ENCODE assay signal across 8 cellular contexts in the genomic region with DNA sequence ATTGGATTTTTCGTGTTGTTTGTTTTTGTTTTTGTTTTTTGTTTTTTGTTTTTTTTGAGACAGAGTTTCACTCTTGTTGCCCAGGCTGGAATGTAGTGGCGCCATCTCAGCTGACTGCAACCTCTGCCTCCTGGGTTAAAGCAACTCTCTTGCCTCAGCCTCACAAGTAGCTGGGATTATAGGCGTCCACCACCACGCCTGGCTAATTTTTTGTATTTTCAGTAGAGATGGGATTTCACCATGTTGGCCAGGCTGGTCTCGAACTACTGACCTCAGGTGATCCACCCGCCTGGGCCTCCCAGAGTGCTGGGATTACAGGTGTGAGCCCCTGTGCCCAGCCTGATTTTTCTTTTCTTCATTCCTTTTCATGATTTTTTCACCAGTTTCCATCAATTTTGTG.
DNase-seq lines count a peak whose midpoint lies in the region; ATAC-seq and TF ChIP-seq lines count a peak whose summit lies in the region.
"Not testable (repeated sequence)": the region's sequence is repeated elsewhere in the genome, so short reads cannot be mapped to it uniquely, and the experiment has no call there.

No MANE protein-coding gene starts in this region.

- H3K4me3 ChIP-seq in PC-9, result not testable (repeated sequence)

- H3K27me3 ChIP-seq in CD4-positive, alpha-beta T cell (ENCODE audit: control insufficient read depth, insufficient read depth, low read length); PC-9 (ENCODE audit: insufficient read depth, low read depth): not testable (repeated sequence)

- ATAC-seq in CD4-positive, alpha-beta T cell (ENCODE audit: poor library complexity); T-helper 17 cell; activated CD8-positive, alpha-beta memory T cell treated with anti-CD3 and anti-CD28 coated beads, Interleukin-2, amount 10 ng/mL, durations not matched to agents 7 days and 5 days; central memory CD8-positive, alpha-beta T cell (replicated peaks; ENCODE audit: extremely low read depth, poor library complexity, severe bottlenecking); natural killer cell treated with Interleukin-12 subunit alpha and Interleukin-12 subunit beta and Interleukin-15 and Interleukin-18, amount 100 ng/mL, for 72 hours: not testable (repeated sequence)

- TF ChIP-seq CTCF in CD4-positive, alpha-beta T cell (IDR thresholded peaks at IDR 0.05); PC-9 (conservative IDR thresholded peaks at IDR 0.05): not testable (repeated sequence)

- H3K9me3 Mint-ChIP-seq in CD4-positive, alpha-beta T cell; activated CD8-positive, alpha-beta memory T cell treated with anti-CD3 and anti-CD28 coated beads, Interleukin-2, amount 10 ng/mL, durations not matched to agents 7 days and 5 days (ENCODE audit: low read depth); activated naive CD4-positive, alpha-beta T cell treated with anti-CD3 and anti-CD28 coated beads, Interleukin-2, amount 50 U/mL, for 24 hours; central memory CD8-positive, alpha-beta T cell; natural killer cell treated with Interleukin-12 subunit alpha and Interleukin-12 subunit beta and Interleukin-15 and Interleukin-18, amount 100 ng/mL, for 72 hours; stimulated activated naive CD8-positive, alpha-beta T cell treated with anti-CD3 and anti-CD28 coated beads, Interleukin-15, Interleukin-2, amounts not matched to agents 100 ng/mL and 50 ng/mL, for 24 hours: not testable (repeated sequence)

- CTCF ChIA-PET in CD4-positive, alpha-beta T cell (lab: Charles Lee), result interaction anchor here (1.2 to 2.9 kb wide), 2 partner anchors 27 to 79 kb away, joined by 4 to 11 read pairs; no protein-coding TSS in a partner anchor
- CTCF ChIA-PET in PC-9 (lab: Charles Lee), result not testable (repeated sequence)
- CTCF ChIA-PET in activated CD8-positive, alpha-beta memory T cell treated with anti-CD3 and anti-CD28 coated beads, Interleukin-2, amount 10 ng/mL, durations not matched to agents 7 days and 5 days (lab: Charles Lee), result interaction anchor here (1.0 kb wide), 1 partner anchor 21 kb away, joined by 4 read pairs; no protein-coding TSS in a partner anchor

- H3K27ac ChIP-seq in CD4-positive, alpha-beta T cell (ENCODE audit: low read depth, low read length), result not testable (repeated sequence)
- peak overlapping the region; percentile 98 for H3K27ac ChIP-seq in PC-9

- BruUV-seq in PC-9 (replicated peaks; lab: Mats Ljungman, UMichigan), result not testable (repeated sequence)

- H3K4me1 Mint-ChIP-seq in CD4-positive, alpha-beta T cell (ENCODE audit: low read depth), result peaks cover 46% of the 10 kb centered on the region
- peaks cover 34% of the 10 kb centered on the region for H3K4me1 Mint-ChIP-seq in T-helper 17 cell
- peaks cover 56% of the 10 kb centered on the region for H3K4me1 Mint-ChIP-seq in activated CD8-positive, alpha-beta memory T cell treated with anti-CD3 and anti-CD28 coated beads, Interleukin-2, amount 10 ng/mL, durations not matched to agents 7 days and 5 days
- peaks cover 63% of the 10 kb centered on the region for H3K4me1 Mint-ChIP-seq in activated naive CD4-positive, alpha-beta T cell treated with anti-CD3 and anti-CD28 coated beads, Interleukin-2, amount 50 U/mL, for 24 hours
- peaks cover 19% of the 10 kb centered on the region for H3K4me1 Mint-ChIP-seq in central memory CD8-positive, alpha-beta T cell
- peaks cover 34% of the 10 kb centered on the region in 2 donors for H3K4me1 Mint-ChIP-seq in natural killer cell treated with Interleukin-12 subunit alpha and Interleukin-12 subunit beta and Interleukin-15 and Interleukin-18, amount 100 ng/mL, for 72 hours (ENCODE audit: low read depth in 2 of 2)
- peaks cover 79% of the 10 kb centered on the region for H3K4me1 Mint-ChIP-seq in stimulated activated naive CD8-positive, alpha-beta T cell treated with anti-CD3 and anti-CD28 coated beads, Interleukin-15, Interleukin-2, amounts not matched to agents 100 ng/mL and 50 ng/mL, for 24 hours (ENCODE audit: low read depth)

- H3K27me3 Mint-ChIP-seq in CD4-positive, alpha-beta T cell; T-helper 17 cell; activated CD8-positive, alpha-beta memory T cell treated with anti-CD3 and anti-CD28 coated beads, Interleukin-2, amount 10 ng/mL, durations not matched to agents 7 days and 5 days; activated naive CD4-positive, alpha-beta T cell treated with anti-CD3 and anti-CD28 coated beads, Interleukin-2, amount 50 U/mL, for 24 hours; central memory CD8-positive, alpha-beta T cell; natural killer cell treated with Interleukin-12 subunit alpha and Interleukin-12 subunit beta and Interleukin-15 and Interleukin-18, amount 100 ng/mL, for 72 hours; stimulated activated naive CD8-positive, alpha-beta T cell treated with anti-CD3 and anti-CD28 coated beads, Interleukin-15, Interleukin-2, amounts not matched to agents 100 ng/mL and 50 ng/mL, for 24 hours: not testable (repeated sequence)

- peaks cover 43% of the 10 kb centered on the region for H3F3A ChIP-seq in PC-9 (ENCODE audit: insufficient read depth, low read depth)

- peaks cover 49% of the 10 kb centered on the region for H3K36me3 Mint-ChIP-seq in CD4-positive, alpha-beta T cell (ENCODE audit: low read depth)
- not testable (repeated sequence) for H3K36me3 Mint-ChIP-seq in T-helper 17 cell (ENCODE audit: low read depth)
- peaks cover 51% of the 10 kb centered on the region for H3K36me3 Mint-ChIP-seq in activated CD8-positive, alpha-beta memory T cell treated with anti-CD3 and anti-CD28 coated beads, Interleukin-2, amount 10 ng/mL, durations not matched to agents 7 days and 5 days
- H3K36me3 Mint-ChIP-seq in activated naive CD4-positive, alpha-beta T cell treated with anti-CD3 and anti-CD28 coated beads, Interleukin-2, amount 50 U/mL, for 24 hours, result peaks cover 26% of the 10 kb centered on the region
- H3K36me3 Mint-ChIP-seq in central memory CD8-positive, alpha-beta T cell (ENCODE audit: insufficient read depth), result peaks cover 13% of the 10 kb centered on the region
- peaks cover 22% of the 10 kb centered on the region for H3K36me3 Mint-ChIP-seq in natural killer cell treated with Interleukin-12 subunit alpha and Interleukin-12 subunit beta and Interleukin-15 and Interleukin-18, amount 100 ng/mL, for 72 hours
- peaks cover 66% of the 10 kb centered on the region for H3K36me3 Mint-ChIP-seq in stimulated activated naive CD8-positive, alpha-beta T cell treated with anti-CD3 and anti-CD28 coated beads, Interleukin-15, Interleukin-2, amounts not matched to agents 100 ng/mL and 50 ng/mL, for 24 hours (ENCODE audit: low read depth)

- not testable (repeated sequence) for DNase-seq in CD4-positive, alpha-beta T cell; PC-9; T-helper 17 cell; activated CD8-positive, alpha-beta memory T cell treated with anti-CD3 and anti-CD28 coated beads, Interleukin-2, amount 10 ng/mL, durations not matched to agents 7 days and 5 days; central memory CD8-positive, alpha-beta T cell (ENCODE audit: low spot score in 2 of 2); natural killer cell treated with Interleukin-12 subunit alpha and Interleukin-12 subunit beta and Interleukin-15 and Interleukin-18, amount 100 ng/mL, for 72 hours (ENCODE audit: low spot score)

- not testable (repeated sequence) for H3K9me2 ChIP-seq in PC-9 (ENCODE audit: insufficient read depth)

- not testable (repeated sequence) for H4K20me1 ChIP-seq in PC-9 (ENCODE audit: insufficient read depth)

- H2AFZ ChIP-seq in PC-9, result not testable (repeated sequence)

- H3K4me1 ChIP-seq in PC-9 (replicated peaks; ENCODE audit: insufficient read depth), result peaks cover 66% of the 10 kb centered on the region

- H3K4me2 ChIP-seq in PC-9, result not testable (repeated sequence)

- peak overlapping the region; percentile 54 for H3K27ac Mint-ChIP-seq in CD4-positive, alpha-beta T cell
- peak overlapping the region; percentile 88 for H3K27ac Mint-ChIP-seq in T-helper 17 cell
- peak overlapping the region; percentile 5 for H3K27ac Mint-ChIP-seq in activated CD8-positive, alpha-beta memory T cell treated with anti-CD3 and anti-CD28 coated beads, Interleukin-2, amount 10 ng/mL, durations not matched to agents 7 days and 5 days
- peak overlapping the region; percentile 46 for H3K27ac Mint-ChIP-seq in activated naive CD4-positive, alpha-beta T cell treated with anti-CD3 and anti-CD28 coated beads, Interleukin-2, amount 50 U/mL, for 24 hours
- peak overlapping the region; percentile 8 for H3K27ac Mint-ChIP-seq in central memory CD8-positive, alpha-beta T cell (ENCODE audit: low read depth)
- peak overlapping the region; percentile 38 to 78 for H3K27ac Mint-ChIP-seq in natural killer cell treated with Interleukin-12 subunit alpha and Interleukin-12 subunit beta and Interleukin-15 and Interleukin-18, amount 100 ng/mL, for 72 hours
- H3K27ac Mint-ChIP-seq in stimulated activated naive CD8-positive, alpha-beta T cell treated with anti-CD3 and anti-CD28 coated beads, Interleukin-15, Interleukin-2, amounts not matched to agents 100 ng/mL and 50 ng/mL, for 24 hours, result peak overlapping the region; percentile 89

- H3K36me3 ChIP-seq in PC-9 (ENCODE audit: low read depth), result peaks cover 24% of the 10 kb centered on the region

- intact Hi-C loops in CD4-positive, alpha-beta T cell (cut with DNase I, micrococcal nuclease); PC-9 (cut with micrococcal nuclease; ENCODE audit: unreplicated experiment): not testable (repeated sequence)

- H3K9me3 ChIP-seq in CD4-positive, alpha-beta T cell (ENCODE audit: control insufficient read depth, low read length); PC-9 (ENCODE audit: insufficient read depth, low read depth); T-helper 17 cell (ENCODE audit: control insufficient read depth, low read length, poor library complexity, severe bottlenecking): not testable (repeated sequence)

- H3K79me2 ChIP-seq in PC-9 (ENCODE audit: low read depth), result peaks cover 25% of the 10 kb centered on the region

- POLR2A ChIA-PET in CD4-positive, alpha-beta T cell (lab: Charles Lee); PC-9 (lab: Charles Lee; ENCODE audit: unreplicated experiment): not testable (repeated sequence)

- not testable (repeated sequence) for H3K4me3 Mint-ChIP-seq in CD4-positive, alpha-beta T cell; T-helper 17 cell; activated CD8-positive, alpha-beta memory T cell treated with anti-CD3 and anti-CD28 coated beads, Interleukin-2, amount 10 ng/mL, durations not matched to agents 7 days and 5 days; activated naive CD4-positive, alpha-beta T cell treated with anti-CD3 and anti-CD28 coated beads, Interleukin-2, amount 50 U/mL, for 24 hours; central memory CD8-positive, alpha-beta T cell; natural killer cell treated with Interleukin-12 subunit alpha and Interleukin-12 subunit beta and Interleukin-15 and Interleukin-18, amount 100 ng/mL, for 72 hours; stimulated activated naive CD8-positive, alpha-beta T cell treated with anti-CD3 and anti-CD28 coated beads, Interleukin-15, Interleukin-2, amounts not matched to agents 100 ng/mL and 50 ng/mL, for 24 hours

Comparison
In these comparisons a context has a peak if more than half of its experiments do, and no peak if none do; other contexts are left out.
1. H3K27ac Mint-ChIP-seq: peak in every context shown above with its lines; median percentile 89 in stimulated activated naive CD8-positive, alpha-beta T cell treated with anti-CD3 and anti-CD28 coated beads, Interleukin-15, Interleukin-2, amounts not matched to agents 100 ng/mL and 50 ng/mL, for 24 hours; 88 in T-helper 17 cell; 58 in natural killer cell treated with Interleukin-12 subunit alpha and Interleukin-12 subunit beta and Interleukin-15 and Interleukin-18, amount 100 ng/mL, for 72 hours; 54 in CD4-positive, alpha-beta T cell; 46 in activated naive CD4-positive, alpha-beta T cell treated with anti-CD3 and anti-CD28 coated beads, Interleukin-2, amount 50 U/mL, for 24 hours; 8 in central memory CD8-positive, alpha-beta T cell; 5 in activated CD8-positive, alpha-beta memory T cell treated with anti-CD3 and anti-CD28 coated beads, Interleukin-2, amount 10 ng/mL, durations not matched to agents 7 days and 5 days.